In genomic region chr2:167981945-167982344, GRCh38 we compare ENCODE assay signal across 34 cellular contexts.
"Had no signal": no experiment of that assay in that cellular context is flagged by ENCODE, and none has a peak within 500 bp of the region (broad histone marks: within the 10 kb centered on the region; RNA-seq: fewer than 3 reads in every experiment).

No MANE protein-coding gene starts in this region.

- H3K27me3 ChIP-seq: MG63 had no signal

- H3K36me3 ChIP-seq: MG63 had no signal

- H3K4me3 ChIP-seq: MG63 had no signal

- H3K9me3 ChIP-seq: MG63 had no signal

- DNase-seq: Karpas-422, Kasumi-1, MG63, MM.1S, MV-4-11, NCI-H1048, NCI-H1092, NCI-H1092 treated with DMSO at 0.1 percent for 48 hours, NCI-H1105, NCI-H1105 treated with DMSO at 0.1 percent for 48 hours, NCI-H1417, NCI-H1417 treated with DMSO at 0.1 percent for 48 hours, NCI-H1436, NCI-H1436 treated with DMSO at 0.1 percent for 48 hours, NCI-H146, NCI-H1694, NCI-H187, NCI-H187 treated with DMSO at 0.1 percent for 48 hours, NCI-H1930, NCI-H2029, NCI-H2029 treated with DMSO at 0.1 percent for 48 hours, NCI-H2081, NCI-H2081 treated with DMSO at 0.1 percent for 48 hours, NCI-H2107, NCI-H2171, NCI-H2171 treated with DMSO at 0.1 percent for 48 hours, NCI-H2227 treated with DMSO at 0.1 percent for 48 hours, NCI-H226, NCI-H345, NCI-H446, NCI-H446 treated with DMSO at 0.1 percent for 48 hours, NCI-H510A, NCI-H510A treated with DMSO at 0.1 percent for 48 hours, NCI-H524 treated with DMSO at 0.1 percent for 48 hours had no signal
